11 cellular contexts compared by ENCODE assay signal in genomic region chr5:116361171-116361967, GRCh38.
A peak's percentile ranks its signal among the peaks of the same experiment; 100 is the strongest.
DNase-seq lines count a peak whose midpoint lies in the region; ATAC-seq, FAIRE-seq and TF ChIP-seq lines count a peak whose summit lies in the region.
"Had no signal": no experiment of that assay in that cellular context is flagged by ENCODE, and none has a peak within 500 bp of the region (broad histone marks: within the 10 kb centered on the region; RNA-seq: fewer than 3 reads in every experiment).

No MANE protein-coding gene starts in this region.

- H3K9ac ChIP-seq in BLaER1 treated with 17β-estradiol and CSF1 and Interleukin-3, amounts not matched to agents 10 nM and 100 nM = peak overlapping the region in 2 of 11 experiments; percentile 5 to 9; a peak in 1 of 22 replicates

- H3K27me3 ChIP-seq in BLaER1 treated with 17β-estradiol and CSF1 and Interleukin-3, amounts not matched to agents 10 nM and 100 nM = no peaks in the 10 kb centered on the region
- H3K27me3 ChIP-seq in Peyer's patch (no peaks in the 10 kb centered on the region), pancreas (no peaks in the 10 kb centered on the region)

- DNase-seq in Peyer's patch (peak in 2 of 3 donors; percentile 59 to 75), Right ventricle myocardium superior (peak; percentile 70), pancreas (peak; percentile 20 to 80 (median 56)), T-helper 1 cell (no peak)
- no peak for DNase-seq in activated naive CD4-positive, alpha-beta T cell (lab: John Stamatoyannopoulos, UW)
- DNase-seq: GF-D8; stimulated activated CD8-positive, alpha-beta memory T cell treated with anti-CD3 and anti-CD28 coated beads, Interleukin-4, amount 100 ng/mL, for 48 hours had no signal

- H3K36me3 ChIP-seq in BLaER1 treated with 17β-estradiol and CSF1 and Interleukin-3, amounts not matched to agents 10 nM and 100 nM = peaks cover 10 to 22% (median 15%) of the 10 kb centered on the region in 11 experiments; a peak in 17 of 22 replicates
- H3K36me3 ChIP-seq in Peyer's patch = no peaks in the 10 kb centered on the region
- H3K36me3 ChIP-seq in pancreas = no peaks in the 10 kb centered on the region

- peaks cover 30 to 41% (median 36%) of the 10 kb centered on the region in 10 experiments for H3K4me1 ChIP-seq in BLaER1 treated with 17β-estradiol and CSF1 and Interleukin-3, amounts not matched to agents 10 nM and 100 nM
- H3K4me1 ChIP-seq in Peyer's patch (peaks cover 0 to 9% (median 0%) of the 10 kb centered on the region in 4 donors), pancreas (no peaks in the 10 kb centered on the region)

- no peak overlapping the region for H3K4me3 ChIP-seq in BLaER1 treated with 17β-estradiol and CSF1 and Interleukin-3, amounts not matched to agents 10 nM and 100 nM
- H3K4me3 ChIP-seq in Peyer's patch = peak overlapping the region in 3 of 4 donors; percentile 9 to 47 (median 40)
- H3K4me3 ChIP-seq in pancreas = peak overlapping the region in 2 of 4 donors; percentile 29 to 41

- WGBS in pancreas, 2 donors = 34 to 52% methylated on average over 44 to 53 of the region's 53 CpGs

- no peak for TF ChIP-seq POLR2A in Peyer's patch (IDR thresholded peaks at IDR 0.05)

- TF ChIP-seq CTCF in Peyer's patch (IDR thresholded peaks at IDR 0.05) = peak in 3 of 6 experiments; percentile 30 to 38 (median 31)
- TF ChIP-seq CTCF in pancreas (IDR thresholded peaks at IDR 0.05) = no peak

- H3K27ac ChIP-seq in BLaER1 treated with 17β-estradiol and CSF1 and Interleukin-3, amounts not matched to agents 10 nM and 100 nM = peak overlapping the region in 9 of 11 experiments; percentile 10 to 83 (median 74); a peak in 15 of 22 replicates
- H3K27ac ChIP-seq in Peyer's patch (peak overlapping the region in 1 of 4 donors; percentile 53), pancreas (no peak overlapping the region)

- ATAC-seq in Right ventricle myocardium superior (ENCODE audit: poor library complexity) (peak; percentile 68), pancreas (peak; percentile 78 to 89 (median 84)), GM21367 (IDR thresholded peaks at IDR 0.05; ENCODE audit: unreplicated experiment) (no peak), HG03097 (IDR thresholded peaks at IDR 0.05; ENCODE audit: low FRiP score, unreplicated experiment) (no peak)

- FAIRE-seq in pancreas (lab: Jason Lieb, UNC) = no peak
- FAIRE-seq: frontal cortex had no signal

- H4K20me1 ChIP-seq in BLaER1 treated with 17β-estradiol and CSF1 and Interleukin-3, amounts not matched to agents 10 nM and 100 nM = no peaks in the 10 kb centered on the region

- H3K4me2 ChIP-seq in BLaER1 treated with 17β-estradiol and CSF1 and Interleukin-3, amounts not matched to agents 10 nM and 100 nM = peak overlapping the region in 6 of 11 experiments; percentile 75 to 92 (median 80); a peak in 10 of 22 replicates

- intact Hi-C loops in Right ventricle myocardium superior (cut with DNase I) (no loop called here), pancreas (cut with DNase I) (no loop called here)

- peaks cover 6 to 22% (median 16%) of the 10 kb centered on the region in 11 experiments; a peak in 15 of 22 replicates for H3K9me3 ChIP-seq in BLaER1 treated with 17β-estradiol and CSF1 and Interleukin-3, amounts not matched to agents 10 nM and 100 nM (replicated peaks in 1 of 11)
- H3K9me3 ChIP-seq in Peyer's patch (no peaks in the 10 kb centered on the region), pancreas (no peaks in the 10 kb centered on the region)

Comparison
In these comparisons a context has a peak if more than half of its experiments do, and no peak if none do; other contexts are left out.
1. H3K27ac ChIP-seq: peak in BLaER1 treated with 17β-estradiol and CSF1 and Interleukin-3, amounts not matched to agents 10 nM and 100 nM (9 of 11); none in pancreas (0 of 4).
2. H3K4me3 ChIP-seq: peak in Peyer's patch (3 of 4); none in BLaER1 treated with 17β-estradiol and CSF1 and Interleukin-3, amounts not matched to agents 10 nM and 100 nM (0 of 10).
3. DNase-seq: peak in Peyer's patch (2 of 3), Right ventricle myocardium superior (single experiment) and pancreas (6 of 6); none in activated naive CD4-positive, alpha-beta T cell (0 of 4) and T-helper 1 cell (0 of 5).
4. ATAC-seq: peak in Right ventricle myocardium superior (single experiment) and pancreas (4 of 4); none in GM21367 (single experiment) and HG03097 (single experiment).